ENCODE assay signal across 8 cellular contexts in genomic region chr11:3476084-3476910, GRCh38.
A peak's percentile ranks its signal among the peaks of the same experiment; 100 is the strongest.
DNase-seq lines count a peak whose midpoint lies in the region; ATAC-seq, FAIRE-seq and TF ChIP-seq lines count a peak whose summit lies in the region.
"Not testable (repeated sequence)": the region's sequence is repeated elsewhere in the genome, so short reads cannot be mapped to it uniquely, and the experiment has no call there.

No MANE protein-coding gene starts in this region.

- peak in 1 of 2 experiments; percentile 9; a peak in 1 of 4 replicates for TF ChIP-seq RAD21 in H1 (IDR thresholded peaks at IDR 0.05 in 1 of 2, conservative IDR thresholded peaks at IDR 0.05 in 1 of 2; ENCODE audit: low read depth in 2 of 2, low read length in 2 of 2)

- not testable (repeated sequence) for H3K9me2 ChIP-seq in hepatocyte (replicated peaks; ENCODE audit: insufficient read depth)

- not testable (repeated sequence) for H2AK5ac ChIP-seq in H1 (ENCODE audit: low read depth, low read length)

- not testable (repeated sequence) for H2BK5ac ChIP-seq in H1 (ENCODE audit: low read depth, low read length)

- not testable (repeated sequence) for TF ChIP-seq EP300 in H1 (IDR thresholded peaks at IDR 0.05; ENCODE audit: borderline replicate concordance in 1 of 2, low read depth in 2 of 2, low read length in 2 of 2)

- H4K20me1 ChIP-seq in H1 (replicated peaks in 1 of 2; ENCODE audit: control insufficient read depth in 1 of 2, insufficient read depth in 2 of 2, low read length in 2 of 2); hepatocyte (ENCODE audit: insufficient read depth, poor library complexity, severe bottlenecking): not testable (repeated sequence)

- H3K27me3 Mint-ChIP-seq in Calu3 (ENCODE audit: unreplicated experiment), result peaks cover 25% of the 10 kb centered on the region

- BruUV-seq in Calu3 (replicated peaks; lab: Mats Ljungman, UMichigan), result TSS peak; percentile 94

- not testable (repeated sequence) for DNase-seq in Calu3; HFF-Myc (ENCODE audit: extremely low read depth, low read depth); H1 (ENCODE audit: low read depth in 1 of 2, low spot score in 2 of 2); hepatocyte (ENCODE audit: low spot score); vagina (ENCODE audit: extremely low spot score in 2 of 2)
- DNase-seq in NCI-H526 treated with DMSO at 0.1 percent for 48 hours (lab: John Stamatoyannopoulos, UW) (peak; percentile 16), adipocyte (ENCODE audit: low read depth) (peak; percentile 2), pancreas (peak in 5 of 6 donors; percentile 16 to 57 (median 32))

- not testable (repeated sequence) for H3K36me3 Mint-ChIP-seq in Calu3 (ENCODE audit: insufficient read depth, unreplicated experiment)

- not testable (repeated sequence) for H3K4me2 ChIP-seq in H1 (ENCODE audit: insufficient read depth in 1 of 2, low read depth in 2 of 2, low read length in 2 of 2)
- peak overlapping the region; percentile 51 for H3K4me2 ChIP-seq in hepatocyte

- not testable (repeated sequence) for H3K23me2 ChIP-seq in H1 (ENCODE audit: low read depth, low read length)

- H3K79me2 ChIP-seq in H1 (ENCODE audit: control insufficient read depth in 1 of 2, insufficient read depth in 2 of 2, low read length in 2 of 2); hepatocyte: not testable (repeated sequence)

- not testable (repeated sequence) for H3K9me3 Mint-ChIP-seq in Calu3 (ENCODE audit: low read depth, unreplicated experiment)

- H2AFZ ChIP-seq in H1 (ENCODE audit: low read length); hepatocyte: not testable (repeated sequence)

- 0 out of 2 replicates have a peak overlapping the region, but pooled peaks have one; percentile 35 for H2BK12ac ChIP-seq in H1 (ENCODE audit: low read depth, low read length)

- not testable (repeated sequence) for FAIRE-seq in H1 (lab: Jason Lieb, UNC); pancreas (lab: Jason Lieb, UNC)

- TF ChIP-seq CTCF in Calu3 (IDR thresholded peaks at IDR 0.05; ENCODE audit: unreplicated experiment); vagina (IDR thresholded peaks at IDR 0.05): not testable (repeated sequence)
- TF ChIP-seq CTCF in HFF-Myc (IDR thresholded peaks at IDR 0.05; ENCODE audit: low read depth, low read length, missing control alignments), result peak; percentile 31
- TF ChIP-seq CTCF in H1 (IDR thresholded peaks at IDR 0.05; ENCODE audit: control extremely low read depth in 1 of 3, insufficient read depth in 1 of 3, low read depth in 1 of 3, low read length in 3 of 3), result peak in 1 of 3 experiments; percentile 18; a peak in 1 of 4 replicates
- TF ChIP-seq CTCF in hepatocyte (IDR thresholded peaks at IDR 0.05; ENCODE audit: poor library complexity), result peak; percentile 16
- TF ChIP-seq CTCF in pancreas (IDR thresholded peaks at IDR 0.05), result peak in 2 of 4 donors; percentile 8 to 13

- not testable (repeated sequence) for H3K79me1 ChIP-seq in H1 (ENCODE audit: low read depth, low read length)

- not testable (repeated sequence) for H2BK15ac ChIP-seq in H1 (ENCODE audit: low read length)

- CTCF ChIA-PET in Calu3 (lab: Charles Lee), result interaction anchor here (1.0 kb wide), 1 partner anchor 104 kb away, joined by 4 read pairs; no protein-coding TSS in a partner anchor
- CTCF ChIA-PET in H1 (lab: Charles Lee; ENCODE audit: partially characterized antibody), result interaction anchor here (0.7 to 3.9 kb wide), 13 partner anchors 11 to 141 kb away, joined by 3 to 37 read pairs (median 4); no protein-coding TSS in a partner anchor

- POLR2A ChIA-PET in H1 (lab: Charles Lee; ENCODE audit: partially characterized antibody), result not testable (repeated sequence)

- not testable (repeated sequence) for H2BK120ac ChIP-seq in H1 (replicated peaks; ENCODE audit: low read depth, low read length)

- not testable (repeated sequence) for H4K91ac ChIP-seq in H1 (replicated peaks; ENCODE audit: insufficient read length, low read length)

- intact Hi-C loops in Calu3 (cut with micrococcal nuclease; ENCODE audit: unreplicated experiment); pancreas (cut with DNase I); vagina (cut with DNase I): not testable (repeated sequence)

- not testable (repeated sequence) for H3K23ac ChIP-seq in H1 (ENCODE audit: insufficient read length)

- H3K4me3 Mint-ChIP-seq in Calu3 (ENCODE audit: low read depth, unreplicated experiment), result peak overlapping the region; percentile 64

- not testable (repeated sequence) for H3K56ac ChIP-seq in H1 (replicated peaks; ENCODE audit: insufficient read length, low read depth, low read length)

- not testable (repeated sequence) for H3K18ac ChIP-seq in H1 (ENCODE audit: extremely low read depth, low read length)

- not testable (repeated sequence) for H4K5ac ChIP-seq in H1 (ENCODE audit: insufficient read length, low read depth, low read length)

- H3K27ac ChIP-seq in H1 (ENCODE audit: low read depth, low read length), result not testable (repeated sequence)
- peak overlapping the region; percentile 62 for H3K27ac ChIP-seq in hepatocyte
- peak overlapping the region; percentile 83 to 94 (median 89) for H3K27ac ChIP-seq in pancreas
- H3K27ac ChIP-seq in vagina, result peak overlapping the region; percentile 48

- H3K4me1 Mint-ChIP-seq in Calu3 (ENCODE audit: low read depth, unreplicated experiment), result peaks cover 11% of the 10 kb centered on the region

- H4K8ac ChIP-seq in H1 (ENCODE audit: extremely low read depth, insufficient read depth, low read length), result not testable (repeated sequence)

- peak overlapping the region; percentile 93 for H3K27ac Mint-ChIP-seq in Calu3 (ENCODE audit: unreplicated experiment)

- TF ChIP-seq POLR2A in H1 (IDR thresholded peaks at IDR 0.05; ENCODE audit: control extremely low read depth in 1 of 2, low read depth in 2 of 2, low read length in 2 of 2); vagina (IDR thresholded peaks at IDR 0.05): not testable (repeated sequence)

- WGBS in H1 (ENCODE audit: extremely low coverage in 1 of 2, insufficient coverage in 1 of 2, insufficient read length in 1 of 2, insufficient replicate concordance in 2 of 2, low coverage in 1 of 2, low lambda C conversion rate in 2 of 2, missing lambda C conversion rate in 1 of 2), 2 experiments, result 76% methylated on average over 26 of the region's 26 CpGs; no CpG with 5 or more reads in 1 of the 2 experiments
- 65% methylated on average over 26 of the region's 26 CpGs for WGBS in hepatocyte (ENCODE audit: low lambda C conversion rate, missing lambda C conversion rate)
- WGBS in pancreas, 2 donors, result 17 to 23% methylated on average over 25 to 26 of the region's 26 CpGs

- not testable (repeated sequence) for H3K9ac ChIP-seq in adipocyte (ENCODE audit: low read length); H1 (replicated peaks in 1 of 4; ENCODE audit: extremely low read depth in 1 of 4, low read depth in 3 of 4, low read length in 3 of 4)

- not testable (repeated sequence) for H3K4me1 ChIP-seq in adipocyte (ENCODE audit: control insufficient read depth, insufficient read depth, low read length); H1 (replicated peaks in 1 of 4; ENCODE audit: control insufficient read depth in 3 of 4, insufficient read depth in 4 of 4, low read length in 3 of 4); hepatocyte (ENCODE audit: insufficient read depth); pancreas; vagina

- not testable (repeated sequence) for H3K4me3 ChIP-seq in HFF-Myc (replicated peaks; ENCODE audit: low read depth, low read length); adipocyte (ENCODE audit: low read length); H1 (ENCODE audit: extremely low read depth in 1 of 4, insufficient read depth in 2 of 4, low read depth in 3 of 4, low read length in 4 of 4); hepatocyte
- H3K4me3 ChIP-seq in pancreas (peak overlapping the region in 2 of 4 donors; percentile 36 to 37), vagina (peak overlapping the region in 1 of 2 donors; percentile 15)

- not testable (repeated sequence) for H3K14ac ChIP-seq in H1 (ENCODE audit: insufficient read length)

- H3K4ac ChIP-seq in H1 (replicated peaks; ENCODE audit: insufficient read length, low read depth, low read length), result not testable (repeated sequence)

- ATAC-seq in pancreas, result not testable (repeated sequence)

- not testable (repeated sequence) for H2BK20ac ChIP-seq in H1 (ENCODE audit: low read length)

- not testable (repeated sequence) for H3K27me3 ChIP-seq in adipocyte (replicated peaks; ENCODE audit: control insufficient read depth, insufficient read depth, low read length); H1 (replicated peaks in 1 of 4; ENCODE audit: control insufficient read depth in 3 of 4, extremely low read depth in 1 of 4, insufficient read depth in 3 of 4, low read length in 3 of 4); hepatocyte; pancreas; vagina

- not testable (repeated sequence) for H3K9me3 ChIP-seq in adipocyte (ENCODE audit: control insufficient read depth, low read length); H1 (ENCODE audit: insufficient read depth in 2 of 2, low read depth in 1 of 2, low read length in 1 of 2); hepatocyte (ENCODE audit: low read depth); pancreas; vagina

- not testable (repeated sequence) for H3K36me3 ChIP-seq in adipocyte (ENCODE audit: control insufficient read depth, insufficient read depth, low read length, severe bottlenecking); H1 (ENCODE audit: control insufficient read depth in 2 of 4, insufficient read depth in 4 of 4, low read length in 3 of 4); hepatocyte (replicated peaks; ENCODE audit: insufficient read depth, low read depth); pancreas; vagina

TF ChIP-seq in H1, 55 proteins besides CTCF, POLR2A, EP300 and RAD21:
- TF ChIP-seq E2F6 (IDR thresholded peaks at IDR 0.05), result peak; percentile 14; the same call in 1 of the 2 replicates
